Comparison of ENCODE assay signal across 9 cellular contexts in the genomic region with DNA sequence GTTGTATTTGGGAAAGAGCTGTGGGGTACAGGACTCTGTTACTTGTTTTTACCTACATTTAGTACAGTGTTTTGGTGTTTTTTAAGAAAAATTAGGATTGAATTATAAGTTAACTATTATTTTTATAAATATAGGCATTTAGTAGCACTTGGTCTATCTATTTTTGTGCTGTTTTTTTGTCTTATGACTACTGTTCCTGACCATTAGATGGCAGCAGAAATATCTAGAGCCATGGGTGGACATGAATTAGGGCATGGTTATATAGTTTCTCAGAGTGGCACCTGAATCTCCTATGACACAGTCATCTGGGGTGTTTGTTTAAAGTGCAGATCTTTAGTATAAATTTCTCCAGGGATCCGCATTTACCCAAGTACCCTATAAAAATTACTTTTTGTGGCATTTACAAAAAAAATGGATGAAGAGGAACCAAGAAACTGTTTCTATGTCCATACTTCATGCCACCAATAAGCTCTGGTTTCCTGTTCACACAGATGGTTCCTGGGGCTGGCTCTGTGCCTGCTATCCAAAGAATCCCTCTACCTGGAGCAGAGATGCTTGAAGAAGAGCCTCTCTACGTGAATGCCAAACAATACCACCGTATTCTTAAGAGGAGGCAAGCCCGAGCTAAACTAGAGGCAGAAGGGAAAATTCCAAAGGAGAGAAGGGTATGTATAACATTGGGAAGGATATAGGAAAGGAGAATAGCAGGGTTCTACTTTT. TPM values are rescaled to one million over a fixed set of nuclear protein-coding genes. Genes with fewer than 3 reads are reported as not detected.
DNase-seq lines count a peak whose midpoint lies in the region; ATAC-seq and TF ChIP-seq lines count a peak whose summit lies in the region.
"Had no signal": no experiment of that assay in that cellular context is flagged by ENCODE, and none has a peak within 500 bp of the region (broad histone marks: within the 10 kb centered on the region; RNA-seq: fewer than 3 reads in every experiment).

No MANE protein-coding gene starts in this region.

- H3K27me3 Mint-ChIP-seq in endodermal cell (ENCODE audit: insufficient read depth): no peaks in the 10 kb centered on the region

- ATAC-seq in DND-41 (ENCODE audit: insufficient read depth, low read depth) (peak; percentile 67; the same call in 2 of the 3 replicates), GM18505 (IDR thresholded peaks at IDR 0.05; ENCODE audit: unreplicated experiment) (no peak), gastroesophageal sphincter (no peak)

- DNase-seq in DND-41: no peak
- peak; percentile 33 for DNase-seq in NCI-H2227 (lab: John Stamatoyannopoulos, UW; ENCODE audit: unreplicated experiment)
- no peak for DNase-seq in endodermal cell
- DNase-seq in NK-92 treated with Interleukin-12 subunit alpha and Interleukin-12 subunit beta, amount 100 ng/mL, for 24 hours (lab: John Stamatoyannopoulos, UW): no peak
- DNase-seq in middle frontal gyrus (ENCODE audit: extremely low spot score, low spot score): no peak

- no peak overlapping the region for H3K4me3 Mint-ChIP-seq in endodermal cell

- H3K27ac Mint-ChIP-seq in endodermal cell: peak overlapping the region; percentile 64

- peaks cover 95% of the 10 kb centered on the region for H3K36me3 ChIP-seq in DND-41 (ENCODE audit: insufficient read depth, low read length)
- H3K36me3 ChIP-seq in endodermal cell (ENCODE audit: control insufficient read depth, insufficient read depth, low read length): peaks cover 95% of the 10 kb centered on the region
- peaks cover 9 to 100% of the 10 kb centered on the region in 2 donors for H3K36me3 ChIP-seq in gastroesophageal sphincter

- H3K36me3 Mint-ChIP-seq in endodermal cell (ENCODE audit: low read depth): peaks cover 89% of the 10 kb centered on the region

- no peak overlapping the region for H2AFZ ChIP-seq in DND-41 (ENCODE audit: low read depth, low read length)

- TF ChIP-seq CTCF in 22Rv1 (IDR thresholded peaks at IDR 0.05): peak; percentile 55
- peak; percentile 38 for TF ChIP-seq CTCF in DND-41 (IDR thresholded peaks at IDR 0.05; ENCODE audit: borderline replicate concordance, extremely low read depth, low read length, poor library complexity, severe bottlenecking)
- peak; percentile 66 for TF ChIP-seq CTCF in endodermal cell (conservative IDR thresholded peaks at IDR 0.05)
- no peak for TF ChIP-seq CTCF in gastroesophageal sphincter (IDR thresholded peaks at IDR 0.05)

- H3K9me3 Mint-ChIP-seq in endodermal cell: no peaks in the 10 kb centered on the region

- H3K9ac ChIP-seq in DND-41 (ENCODE audit: low read depth, low read length) (no peak overlapping the region), endodermal cell (ENCODE audit: extremely low read depth, low read length, poor library complexity, severe bottlenecking) (no peak overlapping the region)

- WGBS in endodermal cell (ENCODE audit: insufficient coverage in 1 of 2, insufficient read length in 1 of 2), 2 experiments: 93 to 100% methylated on average over 2 to 4 of the region's 4 CpGs
- 100% methylated on average over 3 of the region's 4 CpGs for WGBS in gastroesophageal sphincter (ENCODE audit: low coverage in 1 of 2), 2 donors

- H3K4me3 ChIP-seq in DND-41 (ENCODE audit: low read depth in 1 of 2, low read length in 2 of 2) (no peak overlapping the region), endodermal cell (ENCODE audit: low read length) (no peak overlapping the region), gastroesophageal sphincter (no peak overlapping the region)

- H3K27ac ChIP-seq in 22Rv1 (no peak overlapping the region), DND-41 (ENCODE audit: low read length) (no peak overlapping the region), endodermal cell (ENCODE audit: low read depth, low read length) (no peak overlapping the region), gastroesophageal sphincter (no peak overlapping the region)

- H3K9me3 ChIP-seq in DND-41 (ENCODE audit: insufficient read depth, low read length, severe bottlenecking) (no peaks in the 10 kb centered on the region), endodermal cell (ENCODE audit: control insufficient read depth, low read length) (no peaks in the 10 kb centered on the region), gastroesophageal sphincter (no peaks in the 10 kb centered on the region)

- no peak for TF ChIP-seq EP300 in gastroesophageal sphincter (IDR thresholded peaks at IDR 0.05)

- H3K4me2 ChIP-seq in DND-41 (ENCODE audit: insufficient read depth, low read length): no peak overlapping the region

- no peaks in the 10 kb centered on the region for H3K4me1 ChIP-seq in DND-41 (ENCODE audit: insufficient read depth, low read length)
- H3K4me1 ChIP-seq in endodermal cell (ENCODE audit: control insufficient read depth, insufficient read depth, low read length): no peaks in the 10 kb centered on the region
- H3K4me1 ChIP-seq in gastroesophageal sphincter: no peaks in the 10 kb centered on the region

- peaks cover 14% of the 10 kb centered on the region for H3K79me2 ChIP-seq in DND-41 (ENCODE audit: insufficient read depth, low read length)

- H4K20me1 ChIP-seq in DND-41 (ENCODE audit: insufficient read depth, low read length): peaks cover 3% of the 10 kb centered on the region; the same call in 1 of the 2 replicates

- no peaks in the 10 kb centered on the region for H3K4me1 Mint-ChIP-seq in endodermal cell

- no peak for TF ChIP-seq POLR2A in GM18505 (IDR thresholded peaks at IDR 0.05; ENCODE audit: borderline replicate concordance, extremely low read depth, insufficient read depth, insufficient read length)
- no peak for TF ChIP-seq POLR2A in gastroesophageal sphincter (IDR thresholded peaks at IDR 0.05)

- no peaks in the 10 kb centered on the region for H3K27me3 ChIP-seq in DND-41 (ENCODE audit: insufficient read depth, low read length, poor library complexity)
- H3K27me3 ChIP-seq in endodermal cell (ENCODE audit: control insufficient read depth, insufficient read depth, low read length, poor library complexity, severe bottlenecking): no peaks in the 10 kb centered on the region
- no peaks in the 10 kb centered on the region for H3K27me3 ChIP-seq in gastroesophageal sphincter

RNA-seq across cellular contexts. Expression of gene NFYA, which starts 19.8 kb away (rescaled TPM):
- total RNA-seq in endodermal cell (10 to 100 TPM; 44.8 to 45.8 TPM), gastroesophageal sphincter (10 to 100 TPM in 3 of 4 donors, 1 to 10 TPM in 1; 6.6 to 17.7 (median 12.1) TPM)
- polyA plus RNA-seq in endodermal cell (2013, experiment 1 of 2): 50.5 TPM
- 45.9 TPM for polyA plus RNA-seq in endodermal cell (2013, experiment 2 of 2)

RNA-seq across cellular contexts. Expression of gene OARD1, which starts 20.4 kb away (rescaled TPM):
- 10 to 100 TPM; 33.8 to 40.7 TPM for total RNA-seq in endodermal cell
- 52.4 TPM for polyA plus RNA-seq in endodermal cell (2013, experiment 1 of 2)
- 43.3 TPM for polyA plus RNA-seq in endodermal cell (2013, experiment 2 of 2)
- 10 to 100 TPM in 3 of 4 donors, 1 to 10 TPM in 1; 9.2 to 23.8 (median 13.7) TPM for total RNA-seq in gastroesophageal sphincter

RNA-seq across cellular contexts. Expression of gene APOBEC2, which starts 39.6 kb away (rescaled TPM):
- total RNA-seq in endodermal cell (under 1 TPM in 1 of 2 donors, not detected in 1; 0.31 TPM), gastroesophageal sphincter (1 to 10 TPM in 1 of 4 donors, under 1 TPM in 3; 0.37 to 1.8 (median 0.72) TPM)
- polyA plus RNA-seq in endodermal cell (2013, experiment 1 of 2): not detected
- polyA plus RNA-seq in endodermal cell (2013, experiment 2 of 2): not detected
- total RNA-seq: dermis microvascular lymphatic vessel endothelial cell had no signal

RNA-seq across cellular contexts. Expression of gene TSPO2, which starts 50.3 kb away (rescaled TPM):
- total RNA-seq in endodermal cell: not detected
- not detected for polyA plus RNA-seq in endodermal cell (2013, experiment 1 of 2)
- not detected for polyA plus RNA-seq in endodermal cell (2013, experiment 2 of 2)
- total RNA-seq in gastroesophageal sphincter: not detected
- total RNA-seq: dermis microvascular lymphatic vessel endothelial cell had no signal

RNA-seq across cellular contexts. Expression of gene UNC5CL, which starts 53.6 kb away (rescaled TPM):
- total RNA-seq in endodermal cell: 1 to 10 TPM; 3.8 to 4.7 TPM
- polyA plus RNA-seq in endodermal cell (2013, experiment 1 of 2): 2.5 TPM
- polyA plus RNA-seq in endodermal cell (2013, experiment 2 of 2): 2.5 TPM
- total RNA-seq in gastroesophageal sphincter: 1 to 10 TPM in 1 of 4 donors, under 1 TPM in 3; 0.07 to 1.2 (median 0.37) TPM

Comparison
In these comparisons a context has a peak if more than half of its experiments do, and no peak if none do; other contexts are left out.
1. CTCF ChIP-seq: peak in 22Rv1 (single experiment), DND-41 (single experiment) and endodermal cell (single experiment); none in gastroesophageal sphincter (0 of 4).